Comparison of ENCODE assay signal across 22 cellular contexts in the genomic region with DNA sequence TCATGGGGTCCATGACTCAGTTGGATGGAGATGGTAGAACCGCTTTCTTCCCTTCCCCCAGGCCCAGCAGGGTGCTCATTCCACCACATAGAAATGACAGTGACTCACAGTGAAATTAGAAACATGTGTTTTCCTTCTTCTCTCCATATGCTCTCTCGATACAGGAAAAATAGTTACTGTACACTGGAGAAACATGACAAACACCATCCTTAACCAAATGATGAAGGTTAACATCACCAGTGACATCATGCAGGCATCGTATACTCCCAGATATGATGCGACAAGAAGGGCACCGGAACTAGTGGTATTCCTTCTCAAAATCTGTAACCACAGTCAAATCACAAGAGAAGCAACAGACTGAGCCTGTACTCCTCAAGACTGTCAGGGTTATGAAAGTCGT. TPM values are rescaled to one million over a fixed set of nuclear protein-coding genes. Genes with fewer than 3 reads are reported as not detected.
DNase-seq lines count a peak whose midpoint lies in the region; ATAC-seq and TF ChIP-seq lines count a peak whose summit lies in the region.
"Had no signal": no experiment of that assay in that cellular context is flagged by ENCODE, and none has a peak within 500 bp of the region (broad histone marks: within the 10 kb centered on the region; RNA-seq: fewer than 3 reads in every experiment).

No MANE protein-coding gene starts in this region.

- no peaks in the 10 kb centered on the region; the same call in 1 of the 2 replicates for H3K27me3 ChIP-seq in IMR-90 (ENCODE audit: control insufficient read depth, insufficient read depth, low read length)
- H3K27me3 ChIP-seq: ascending aorta, neutrophil, right atrium auricular region had no signal

- TF ChIP-seq CTCF in AG10803 (conservative IDR thresholded peaks at IDR 0.05; ENCODE audit: low read length) (no peak), IMR-90 (conservative IDR thresholded peaks at IDR 0.05; ENCODE audit: low read depth, low read length) (no peak), chondrocyte (IDR thresholded peaks at IDR 0.05) (no peak)

- no peak overlapping the region for H4K91ac ChIP-seq in IMR-90 (ENCODE audit: insufficient read depth, low read depth, low read length)

- H3K4me3 ChIP-seq in AG10803 (ENCODE audit: low read length), result peak overlapping the region; percentile 23
- H3K4me3 ChIP-seq in IMR-90 (ENCODE audit: insufficient read depth, low read depth, low read length), result no peak overlapping the region; the same call in 1 of the 2 replicates
- no peak overlapping the region for H3K4me3 ChIP-seq in skeletal muscle cell (ENCODE audit: low read depth, low read length)
- H3K4me3 ChIP-seq: ascending aorta, mucosa of descending colon, right atrium auricular region had no signal

- H3K4me1 ChIP-seq in IMR-90 (ENCODE audit: control insufficient read depth, insufficient read depth, low read length), result peaks cover 5% of the 10 kb centered on the region; the same call in 1 of the 2 replicates
- H3K4me1 ChIP-seq: ascending aorta, right atrium auricular region had no signal

- no peak overlapping the region for H3K4me3 Mint-ChIP-seq in chondrocyte (ENCODE audit: unreplicated experiment)
- H3K4me3 Mint-ChIP-seq: CD14-positive monocyte had no signal

- no peak overlapping the region for H3K14ac ChIP-seq in IMR-90 (replicated peaks; ENCODE audit: low read depth, low read length)

- H3K27ac ChIP-seq in IMR-90 (ENCODE audit: insufficient read depth, low read length), result peak overlapping the region; percentile 69; the same call in 1 of the 2 replicates
- H3K27ac ChIP-seq: ascending aorta, neutrophil, right atrium auricular region had no signal

- no peaks in the 10 kb centered on the region for H4K20me1 ChIP-seq in IMR-90 (ENCODE audit: insufficient read depth, low read length)

- H3K27me3 Mint-ChIP-seq in chondrocyte (ENCODE audit: low read depth), result no peaks in the 10 kb centered on the region

- no peak for TF ChIP-seq POLR2A in IMR-90 (IDR thresholded peaks at IDR 0.05; ENCODE audit: low read depth, low read length)

- DNase-seq in AG10803 (ENCODE audit: low read depth) (peak; percentile 79), IMR-90 (peak; percentile 92), chondrocyte (ENCODE audit: low spot score) (no peak), skeletal muscle cell (ENCODE audit: low read depth) (peak; percentile 65), NCI-H69 (lab: John Stamatoyannopoulos, UW) (no peak), NCI-H2029 (lab: John Stamatoyannopoulos, UW) (no peak), D341Med (ENCODE audit: low spot score) (no peak)
- DNase-seq: activated effector memory CD4-positive, alpha-beta T cell treated with Interleukin-2 at 50 U/mL for 16 hours; dermis blood vessel endothelial cell; DND-41; left colon; mucosa of descending colon; NCI-H146; stimulated activated CD4-positive, alpha-beta T cell treated with anti-CD3 and anti-CD28 coated beads, Interleukin-2, amount 100 ng/mL, for 48 hours; substantia nigra; T-helper 2 cell had no signal

- H3K4me2 ChIP-seq in IMR-90 (ENCODE audit: low read depth, low read length), result peak overlapping the region; percentile 35; the same call in 1 of the 2 replicates

- H2AK5ac ChIP-seq in IMR-90 (ENCODE audit: low read depth, low read length), result no peak overlapping the region; the same call in 1 of the 2 replicates

- H3K27ac Mint-ChIP-seq in chondrocyte (ENCODE audit: unreplicated experiment), result peak overlapping the region; percentile 85
- H3K27ac Mint-ChIP-seq: CD14-positive monocyte had no signal

- no peak overlapping the region for H3K9ac ChIP-seq in IMR-90 (ENCODE audit: low read depth, low read length)

- 48% methylated on average over 4 of the region's 6 CpGs; no CpG with 5 or more reads in 1 of the 2 experiments for WGBS in IMR-90 (ENCODE audit: extremely low coverage in 2 of 2, insufficient read length in 1 of 2), 2 experiments

- no peak overlapping the region for H3K23ac ChIP-seq in IMR-90 (ENCODE audit: low read depth, low read length)

- peak overlapping the region; percentile 33; the same call in 1 of the 2 replicates for H2BK120ac ChIP-seq in IMR-90 (ENCODE audit: low read depth, low read length)

- no peaks in the 10 kb centered on the region for H3K36me3 Mint-ChIP-seq in chondrocyte (ENCODE audit: low read depth)
- H3K36me3 Mint-ChIP-seq: CD14-positive monocyte had no signal

- H3K18ac ChIP-seq in IMR-90 (ENCODE audit: low read depth, low read length), result 0 out of 2 replicates have a peak overlapping the region, but pooled peaks have one; percentile 24

- dilution Hi-C loops in IMR-90 (cut with HindIII; ENCODE audit: low sequenced_read_pairs, unreplicated experiment), result no loop called here

- no peaks in the 10 kb centered on the region for H3K9me3 Mint-ChIP-seq in chondrocyte (ENCODE audit: low read depth)
- H3K9me3 Mint-ChIP-seq: CD14-positive monocyte had no signal

- peak; percentile 77 for ATAC-seq in IMR-90 (ENCODE audit: low read depth)
- no peak for ATAC-seq in HG03280 (IDR thresholded peaks at IDR 0.05; ENCODE audit: unreplicated experiment)
- ATAC-seq: left colon, mucosa of descending colon, Right ventricle myocardium inferior had no signal

- no peaks in the 10 kb centered on the region for H3K9me3 ChIP-seq in IMR-90 (ENCODE audit: control insufficient read depth, insufficient read depth, low read length)
- H3K9me3 ChIP-seq: ascending aorta, mucosa of descending colon, neutrophil, right atrium auricular region had no signal

- BruUV-seq in IMR-90 (replicated peaks; lab: Mats Ljungman, UMichigan), result no TSS peak

- peak overlapping the region in 1 of 2 experiments; percentile 62; a peak in 1 of 4 replicates for H4K8ac ChIP-seq in IMR-90 (ENCODE audit: low read depth in 2 of 2, low read length in 2 of 2)

- TF ChIP-seq RAD21 in IMR-90 (IDR thresholded peaks at IDR 0.05; ENCODE audit: low read length), result no peak

- peaks cover 7% of the 10 kb centered on the region; the same call in 1 of the 2 replicates for H3K9me1 ChIP-seq in IMR-90 (ENCODE audit: insufficient read depth, low read length)

- POLR2A ChIA-PET in IMR-90 (lab: Charles Lee; ENCODE audit: unreplicated experiment), result no interaction called here

- H3K36me3 ChIP-seq in IMR-90 (ENCODE audit: control insufficient read depth, insufficient read depth, low read length), result no peaks in the 10 kb centered on the region
- H3K36me3 ChIP-seq: ascending aorta, neutrophil, right atrium auricular region had no signal

- no peaks in the 10 kb centered on the region for H3K79me1 ChIP-seq in IMR-90 (ENCODE audit: low read depth in 1 of 2, low read length in 2 of 2)

- peak overlapping the region; percentile 69; the same call in 1 of the 2 replicates for H3K4ac ChIP-seq in IMR-90 (ENCODE audit: low read depth, low read length)

- no peak overlapping the region; the same call in 1 of the 2 replicates for H3K56ac ChIP-seq in IMR-90 (ENCODE audit: extremely low read depth, insufficient read depth, low read length)

- no peak overlapping the region for H2AFZ ChIP-seq in IMR-90 (replicated peaks; ENCODE audit: low read length, poor library complexity)

- no peak overlapping the region for H2AK9ac ChIP-seq in IMR-90 (replicated peaks; ENCODE audit: low read depth, low read length, poor library complexity)

- no peak overlapping the region for H2BK15ac ChIP-seq in IMR-90 (ENCODE audit: low read depth, low read length)

- no peak overlapping the region for H2BK20ac ChIP-seq in IMR-90 (ENCODE audit: low read depth, low read length)

- H3K4me1 Mint-ChIP-seq in chondrocyte (ENCODE audit: low read depth), result peaks cover 28% of the 10 kb centered on the region

- CTCF ChIA-PET in IMR-90 (lab: Yijun Ruan, JAX), result no interaction called here

- intact Hi-C loops in IMR-90 (cut with micrococcal nuclease), result no loop called here

- no peak overlapping the region for H4K5ac ChIP-seq in IMR-90 (ENCODE audit: low read depth, low read length)

- peak overlapping the region; percentile 78 for H2BK5ac ChIP-seq in IMR-90 (ENCODE audit: low read depth, low read length, poor library complexity, severe bottlenecking)

- in situ Hi-C loops in IMR-90 (cut with MboI; ENCODE audit: low sequenced_read_pairs), result loop anchor here (10.0 to 25.0 kb wide), 2 partner anchors 144 to 606 kb away; no protein-coding TSS in a partner anchor

TF ChIP-seq in IMR-90, 13 proteins besides CTCF, POLR2A, EP300 and RAD21:
- TF ChIP-seq FOS (IDR thresholded peaks at IDR 0.05; ENCODE audit: low read depth, low read length), result peak; percentile 58
- TF ChIP-seq, protein P1, sequence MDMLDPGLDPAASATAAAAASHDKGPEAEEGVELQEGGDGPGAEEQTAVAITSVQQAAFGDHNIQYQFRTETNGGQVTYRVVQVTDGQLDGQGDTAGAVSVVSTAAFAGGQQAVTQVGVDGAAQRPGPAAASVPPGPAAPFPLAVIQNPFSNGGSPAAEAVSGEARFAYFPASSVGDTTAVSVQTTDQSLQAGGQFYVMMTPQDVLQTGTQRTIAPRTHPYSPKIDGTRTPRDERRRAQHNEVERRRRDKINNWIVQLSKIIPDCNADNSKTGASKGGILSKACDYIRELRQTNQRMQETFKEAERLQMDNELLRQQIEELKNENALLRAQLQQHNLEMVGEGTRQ (IDR thresholded peaks at IDR 0.05; ENCODE audit: low read depth, low read length), result no peak

RNA-seq across cellular contexts. Expression of gene RAB40A, which starts 11.7 kb away (rescaled TPM):
- total RNA-seq in IMR-90 (2012; rRNA removed) (under 0.01 TPM in 2 replicates), chondrocyte (0.41 to 0.56 TPM (median 0.45 TPM) in 3 replicates)
- polyA plus RNA-seq in IMR-90 (2012; rRNA removed), result 0.16 and 0.26 TPM in 2 replicates
- polyA plus RNA-seq in IMR-90 (2012; cell fraction: cytosol; rRNA removed), result 0.05 TPM in 1 of 2 replicates, not detected in the other
- 1.5 and 1.9 TPM in 2 replicates for polyA plus RNA-seq in IMR-90 (2012; cell fraction: nucleus; rRNA removed; ENCODE audit: low replicate concordance)
- total RNA-seq: dermis blood vessel endothelial cell, Right ventricle myocardium inferior had no signal
- polyA plus RNA-seq: CD14-positive monocyte had no signal

RNA-seq across cellular contexts. Expression of gene TCEAL4, which starts 54.3 kb away (rescaled TPM):
- total RNA-seq in IMR-90 (2012; rRNA removed) (11.1 and 16.7 TPM in 2 replicates), chondrocyte (84.5 to 91.5 TPM (median 88.0 TPM) in 3 replicates)
- polyA plus RNA-seq in IMR-90 (2012; rRNA removed), result 27.3 and 31.9 TPM in 2 replicates
- 8.5 and 18.2 TPM in 2 replicates for polyA plus RNA-seq in IMR-90 (2012; cell fraction: cytosol; rRNA removed)
- 7.3 and 25.4 TPM in 2 replicates for polyA plus RNA-seq in IMR-90 (2012; cell fraction: nucleus; rRNA removed; ENCODE audit: low replicate concordance)

Comparison
In these comparisons a context has a peak if more than half of its experiments do, and no peak if none do; other contexts are left out.
1. DNase-seq: peak in AG10803 (single experiment), IMR-90 (single experiment) and skeletal muscle cell (single experiment); none in chondrocyte (single experiment), NCI-H69 (single experiment), NCI-H2029 (single experiment) and D341Med (single experiment).